ENCODE assay signal across 8 cellular contexts in genomic region chr4:3480528-3481112, GRCh38. TPM values are rescaled to one million over a fixed set of nuclear protein-coding genes. Genes with fewer than 3 reads are reported as not detected.
DNase-seq lines count a peak whose midpoint lies in the region; ATAC-seq, FAIRE-seq and TF ChIP-seq lines count a peak whose summit lies in the region.

No MANE protein-coding gene starts in this region.

- H3K9me3 ChIP-seq in HEK293 (ENCODE audit: control insufficient read depth, insufficient read depth, low read depth, low read length) (no peaks in the 10 kb centered on the region), HepG2 (ENCODE audit: low read length) (no peaks in the 10 kb centered on the region)

- H3K27ac ChIP-seq in HEK293 (ENCODE audit: extremely low read depth, low read depth, low read length) (no peak overlapping the region), HepG2 (ENCODE audit: extremely low read length, insufficient read depth, low read length) (no peak overlapping the region)

- peaks cover 26 to 85% of the 10 kb centered on the region in 2 experiments for H3K27me3 ChIP-seq in HepG2 (ENCODE audit: control insufficient read depth in 1 of 2, insufficient read depth in 2 of 2, low read length in 2 of 2)

- no peak for TF ChIP-seq EP300 in HepG2 (IDR thresholded peaks at IDR 0.05; ENCODE audit: low read depth in 2 of 2, low read length in 2 of 2)
- TF ChIP-seq EP300 in HepG2 (CRISPR knock-in tag; IDR thresholded peaks at IDR 0.05; ENCODE audit: borderline replicate concordance), result no peak

- WGBS in HepG2 (ENCODE audit: low lambda C conversion rate), result 3% methylated on average over 12 of the region's 17 CpGs

- H3K4me1 Mint-ChIP-seq in activated CD4-positive, alpha-beta T cell treated with anti-CD3 and anti-CD28 coated beads, Interleukin-2, amount 10 ng/mL, durations not matched to agents 7 days and 5 days, result no peaks in the 10 kb centered on the region

- FAIRE-seq in HepG2 (lab: Jason Lieb, UNC), result peak; percentile 67

- H3K9me3 Mint-ChIP-seq in activated CD4-positive, alpha-beta T cell treated with anti-CD3 and anti-CD28 coated beads, Interleukin-2, amount 10 ng/mL, durations not matched to agents 7 days and 5 days, result no peaks in the 10 kb centered on the region

- TF ChIP-seq POLR2A in HepG2 (IDR thresholded peaks at IDR 0.05; ENCODE audit: insufficient read depth in 1 of 2, low read depth in 2 of 2, low read length in 2 of 2), result no peak

- H4K20me1 ChIP-seq in HepG2 (ENCODE audit: insufficient read depth, low read length), result no peaks in the 10 kb centered on the region

- no peaks in the 10 kb centered on the region for H3K79me2 ChIP-seq in HepG2 (ENCODE audit: insufficient read depth, low read length)

- DNase-seq in DMS114 treated with DMSO at 0.1 percent for 48 hours (lab: John Stamatoyannopoulos, UW; ENCODE audit: unreplicated experiment), result peak; percentile 52
- peak; percentile 41 for DNase-seq in NCI-H2227 treated with DMSO at 0.1 percent for 48 hours (lab: John Stamatoyannopoulos, UW)
- DNase-seq in activated CD4-positive, alpha-beta T cell treated with anti-CD3 and anti-CD28 coated beads, Interleukin-2, amount 10 ng/mL, durations not matched to agents 7 days and 5 days, result peak; percentile 75
- peak; percentile 42 for DNase-seq in dedifferentiated amniotic fluid mesenchymal stem cell (ENCODE audit: extremely low spot score)
- DNase-seq in HepG2 (ENCODE audit: low spot score), result peak; percentile 66
- DNase-seq in stimulated activated CD4-positive, alpha-beta T cell treated with anti-CD3 and anti-CD28 coated beads, TNF-alpha, amount 100 ng/mL, for 24 hours (ENCODE audit: low read depth in 3 of 3), result peak; percentile 54 to 76 (median 60)

- POLR2A ChIA-PET in HEK293 (lab: Yijun Ruan, JAX), result no interaction called here
- POLR2A ChIA-PET in activated CD4-positive, alpha-beta T cell treated with anti-CD3 and anti-CD28 coated beads, Interleukin-2, amount 10 ng/mL, durations not matched to agents 7 days and 5 days (lab: Charles Lee), result no interaction called here
- POLR2A ChIA-PET in HepG2 (lab: Yijun Ruan, JAX), result interaction anchor here (0.7 to 1.5 kb wide), 2 partner anchors 18 to 28 kb away, joined by 3 to 4 read pairs; no protein-coding TSS in a partner anchor

- peak overlapping the region; percentile 25 for H3K27ac Mint-ChIP-seq in activated CD4-positive, alpha-beta T cell treated with anti-CD3 and anti-CD28 coated beads, Interleukin-2, amount 10 ng/mL, durations not matched to agents 7 days and 5 days

- H2AFZ ChIP-seq in HepG2 (ENCODE audit: low read length), result no peak overlapping the region

- no peak overlapping the region for H3K4me3 ChIP-seq in HEK293 (ENCODE audit: low read depth, low read length)
- H3K4me3 ChIP-seq in HepG2 (replicated peaks in 1 of 3; ENCODE audit: insufficient read depth in 1 of 3, low read depth in 2 of 3, low read length in 3 of 3), result no peak overlapping the region

- H3K9ac ChIP-seq in HepG2 (ENCODE audit: insufficient read depth, low read depth, low read length), result no peak overlapping the region

- H3K27me3 Mint-ChIP-seq in activated CD4-positive, alpha-beta T cell treated with anti-CD3 and anti-CD28 coated beads, Interleukin-2, amount 10 ng/mL, durations not matched to agents 7 days and 5 days, result peaks cover 12% of the 10 kb centered on the region

- no TSS peak for BruUV-seq in HepG2 (replicated peaks; lab: Mats Ljungman, UMichigan)

- TF ChIP-seq RAD21 in HepG2 (CRISPR knock-in tag; IDR thresholded peaks at IDR 0.05), result peak; percentile 74

- CTCF ChIA-PET in HEK293 (lab: Yijun Ruan, JAX), result interaction anchor here (0.5 to 2.5 kb wide), 27 partner anchors 9 to 461 kb away, joined by 3 to 16 read pairs (median 4); partner anchors contain the start of gene HGFAC
- CTCF ChIA-PET in activated CD4-positive, alpha-beta T cell treated with anti-CD3 and anti-CD28 coated beads, Interleukin-2, amount 10 ng/mL, durations not matched to agents 7 days and 5 days (lab: Charles Lee), result interaction anchor here (0.7 to 2.0 kb wide), 13 partner anchors 8 to 373 kb away, joined by 3 to 10 read pairs (median 4); no protein-coding TSS in a partner anchor
- CTCF ChIA-PET in HepG2 (lab: Yijun Ruan, JAX; ENCODE audit: low intra/inter-chr PET ratio, low total read pairs), result interaction anchor here (1.0 to 1.3 kb wide), 3 partner anchors 28 to 287 kb away, joined by 3 read pairs; no protein-coding TSS in a partner anchor

- H3K4me3 Mint-ChIP-seq in activated CD4-positive, alpha-beta T cell treated with anti-CD3 and anti-CD28 coated beads, Interleukin-2, amount 10 ng/mL, durations not matched to agents 7 days and 5 days, result no peak overlapping the region

- ATAC-seq in HepG2 (peak; percentile 83), GM21717 (IDR thresholded peaks at IDR 0.05; ENCODE audit: unreplicated experiment) (no peak)

- in situ Hi-C loops in HepG2 (cut with HindIII; ENCODE audit: extremely low pct_ligation_motif_present, low pct_unique_long_range_greater_than_20kb), result no loop called here

- peak overlapping the region; percentile 23; the same call in 1 of the 2 replicates for H3K4me2 ChIP-seq in HepG2 (ENCODE audit: low read depth, low read length)

- no peaks in the 10 kb centered on the region for H3K36me3 Mint-ChIP-seq in activated CD4-positive, alpha-beta T cell treated with anti-CD3 and anti-CD28 coated beads, Interleukin-2, amount 10 ng/mL, durations not matched to agents 7 days and 5 days (ENCODE audit: low read depth)

- TF ChIP-seq CTCF in HEK293 (tag by site-specific recombination; IDR thresholded peaks at IDR 0.05) (peak; percentile 85), HepG2 (CRISPR knock-in tag; IDR thresholded peaks at IDR 0.05) (peak; percentile 95)

- no peaks in the 10 kb centered on the region; the same call in 1 of the 2 replicates for H3K4me1 ChIP-seq in HEK293 (ENCODE audit: control insufficient read depth, insufficient read depth, low read length)
- peaks cover 28% of the 10 kb centered on the region for H3K4me1 ChIP-seq in HepG2 (ENCODE audit: insufficient read depth, low read length)

- intact Hi-C loops in HepG2 (cut with micrococcal nuclease; ENCODE audit: unreplicated experiment), result no loop called here

- no peaks in the 10 kb centered on the region for H3K36me3 ChIP-seq in HEK293 (ENCODE audit: control insufficient read depth in 2 of 2, insufficient read depth in 1 of 2, low read length in 2 of 2)
- no peaks in the 10 kb centered on the region for H3K36me3 ChIP-seq in HepG2 (replicated peaks in 1 of 2; ENCODE audit: control insufficient read depth in 1 of 2, insufficient read depth in 2 of 2, low read length in 2 of 2)

RNA-seq across cellular contexts. Expression of gene DOK7, which starts 17.5 kb away (rescaled TPM):
- not detected for total RNA-seq in activated CD4-positive, alpha-beta T cell treated with anti-CD3 and anti-CD28 coated beads, Interleukin-2, amount 10 ng/mL, durations not matched to agents 7 days and 5 days
- 0.07 TPM in 1 of 2 replicates, not detected in the other for total RNA-seq in HepG2 (2016; rRNA removed; fragmentation: Illumina TruSeq; extraction: Trizol)
- total RNA-seq in HepG2 (2016; cell fraction: cytosol; rRNA removed; fragmentation: Illumina TruSeq; extraction: Trizol; ENCODE audit: low read depth), result not detected in 2 replicates
- total RNA-seq in HepG2 (2016; cell fraction: insoluble cytoplasmic fraction; rRNA removed; fragmentation: Illumina TruSeq; extraction: Trizol), result 0.04 TPM in 1 of 2 replicates, not detected in the other
- total RNA-seq in HepG2 (2016; cell fraction: membrane; rRNA removed; fragmentation: Illumina TruSeq; extraction: Trizol), result 0.06 TPM in 1 of 2 replicates, not detected in the other
- total RNA-seq in HepG2 (2016; cell fraction: nucleus; rRNA removed; fragmentation: Illumina TruSeq; extraction: Trizol), result not detected in 2 replicates
- 0.03 and 0.05 TPM in 2 replicates for polyA plus RNA-seq in HepG2 (2011; rRNA removed)
- polyA plus RNA-seq in HepG2 (2011; cell fraction: cytosol; rRNA removed), result 0.05 and 0.08 TPM in 2 replicates
- polyA plus RNA-seq in HepG2 (2011; cell fraction: nucleus; rRNA removed), result 0.26 and 0.32 TPM in 2 replicates
- polyA plus RNA-seq in HepG2 (2012), result not detected in 2 replicates
- not detected in 2 replicates for polyA plus RNA-seq in HepG2 (2016; cell fraction: cytosol; fragmentation: Illumina TruSeq; extraction: Trizol; ENCODE audit: low read depth)
- 0.19 TPM in 1 of 2 replicates, not detected in the other for polyA plus RNA-seq in HepG2 (2016; cell fraction: insoluble cytoplasmic fraction; fragmentation: Illumina TruSeq; extraction: Trizol; ENCODE audit: low read depth)
- not detected in 2 replicates for polyA plus RNA-seq in HepG2 (2016; cell fraction: membrane; fragmentation: Illumina TruSeq; extraction: Trizol; ENCODE audit: low read depth)
- not detected in 2 replicates for polyA plus RNA-seq in HepG2 (2016; cell fraction: nucleus; fragmentation: Illumina TruSeq; extraction: Trizol; ENCODE audit: insufficient read depth, low read depth)
- polyA minus RNA-seq in HepG2 (2011; rRNA and poly(A)+ RNA removed; ENCODE audit: low replicate concordance), result 0.38 TPM in 1 of 2 replicates, not detected in the other
- not detected in 2 replicates for polyA minus RNA-seq in HepG2 (2011; cell fraction: cytosol; rRNA and poly(A)+ RNA removed)
- polyA minus RNA-seq in HepG2 (2011; cell fraction: nucleus; rRNA and poly(A)+ RNA removed), result not detected in 2 replicates

RNA-seq across cellular contexts. Expression of gene HGFAC, which starts 38.9 kb away (rescaled TPM):
- total RNA-seq in activated CD4-positive, alpha-beta T cell treated with anti-CD3 and anti-CD28 coated beads, Interleukin-2, amount 10 ng/mL, durations not matched to agents 7 days and 5 days, result under 1 TPM in 1 of 2 experiments, not detected in 1; 0.10 TPM
- total RNA-seq in HepG2 (2016; rRNA removed; fragmentation: Illumina TruSeq; extraction: Trizol), result 0.98 and 8.5 TPM in 2 replicates
- total RNA-seq in HepG2 (2016; cell fraction: cytosol; rRNA removed; fragmentation: Illumina TruSeq; extraction: Trizol; ENCODE audit: low read depth), result 1.8 and 1.9 TPM in 2 replicates
- 1.2 and 9.0 TPM in 2 replicates for total RNA-seq in HepG2 (2016; cell fraction: insoluble cytoplasmic fraction; rRNA removed; fragmentation: Illumina TruSeq; extraction: Trizol)
- 1.4 and 1.8 TPM in 2 replicates for total RNA-seq in HepG2 (2016; cell fraction: membrane; rRNA removed; fragmentation: Illumina TruSeq; extraction: Trizol)
- 14.0 and 15.7 TPM in 2 replicates for total RNA-seq in HepG2 (2016; cell fraction: nucleus; rRNA removed; fragmentation: Illumina TruSeq; extraction: Trizol)
- polyA plus RNA-seq in HepG2 (2011; rRNA removed), result 63.6 and 107 TPM in 2 replicates
- polyA plus RNA-seq in HepG2 (2011; cell fraction: cytosol; rRNA removed), result 8.9 and 16.3 TPM in 2 replicates
- polyA plus RNA-seq in HepG2 (2011; cell fraction: nucleus; rRNA removed), result 1,761 and 2,041 TPM in 2 replicates
- 31.4 and 46.5 TPM in 2 replicates for polyA plus RNA-seq in HepG2 (2012)
- polyA plus RNA-seq in HepG2 (2016; cell fraction: cytosol; fragmentation: Illumina TruSeq; extraction: Trizol; ENCODE audit: low read depth), result 1.9 and 2.1 TPM in 2 replicates
- 1.9 and 2.5 TPM in 2 replicates for polyA plus RNA-seq in HepG2 (2016; cell fraction: insoluble cytoplasmic fraction; fragmentation: Illumina TruSeq; extraction: Trizol; ENCODE audit: low read depth)
- polyA plus RNA-seq in HepG2 (2016; cell fraction: membrane; fragmentation: Illumina TruSeq; extraction: Trizol; ENCODE audit: low read depth), result 1.6 and 2.1 TPM in 2 replicates
- polyA plus RNA-seq in HepG2 (2016; cell fraction: nucleus; fragmentation: Illumina TruSeq; extraction: Trizol; ENCODE audit: insufficient read depth, low read depth), result 65.6 and 66.9 TPM in 2 replicates
- polyA minus RNA-seq in HepG2 (2011; rRNA and poly(A)+ RNA removed; ENCODE audit: low replicate concordance), result 15.4 TPM in 1 of 2 replicates, not detected in the other
- 5.8 and 5.9 TPM in 2 replicates for polyA minus RNA-seq in HepG2 (2011; cell fraction: cytosol; rRNA and poly(A)+ RNA removed)
- polyA minus RNA-seq in HepG2 (2011; cell fraction: nucleus; rRNA and poly(A)+ RNA removed), result 43.4 and 57.3 TPM in 2 replicates

RNA-seq across cellular contexts. Expression of gene LRPAP1, which starts 51.6 kb away (rescaled TPM):
- total RNA-seq in activated CD4-positive, alpha-beta T cell treated with anti-CD3 and anti-CD28 coated beads, Interleukin-2, amount 10 ng/mL, durations not matched to agents 7 days and 5 days, result 10 to 100 TPM; 69.0 to 69.1 TPM
- 81.5 and 191 TPM in 2 replicates for total RNA-seq in HepG2 (2016; rRNA removed; fragmentation: Illumina TruSeq; extraction: Trizol)
- 13.6 and 13.8 TPM in 2 replicates for total RNA-seq in HepG2 (2016; cell fraction: cytosol; rRNA removed; fragmentation: Illumina TruSeq; extraction: Trizol; ENCODE audit: low read depth)
- total RNA-seq in HepG2 (2016; cell fraction: insoluble cytoplasmic fraction; rRNA removed; fragmentation: Illumina TruSeq; extraction: Trizol), result 74.4 and 198 TPM in 2 replicates
- total RNA-seq in HepG2 (2016; cell fraction: membrane; rRNA removed; fragmentation: Illumina TruSeq; extraction: Trizol), result 21.2 and 25.2 TPM in 2 replicates
- total RNA-seq in HepG2 (2016; cell fraction: nucleus; rRNA removed; fragmentation: Illumina TruSeq; extraction: Trizol), result 143 and 170 TPM in 2 replicates
- polyA plus RNA-seq in HepG2 (2011; rRNA removed), result 153 and 176 TPM in 2 replicates
- polyA plus RNA-seq in HepG2 (2011; cell fraction: cytosol; rRNA removed), result 149 and 180 TPM in 2 replicates
- polyA plus RNA-seq in HepG2 (2011; cell fraction: nucleus; rRNA removed), result 95.3 and 103 TPM in 2 replicates
- polyA plus RNA-seq in HepG2 (2012), result 118 TPM in 2 replicates
- 23.9 and 25.8 TPM in 2 replicates for polyA plus RNA-seq in HepG2 (2016; cell fraction: cytosol; fragmentation: Illumina TruSeq; extraction: Trizol; ENCODE audit: low read depth)
- 64.4 and 77.4 TPM in 2 replicates for polyA plus RNA-seq in HepG2 (2016; cell fraction: insoluble cytoplasmic fraction; fragmentation: Illumina TruSeq; extraction: Trizol; ENCODE audit: low read depth)
- polyA plus RNA-seq in HepG2 (2016; cell fraction: membrane; fragmentation: Illumina TruSeq; extraction: Trizol; ENCODE audit: low read depth), result 25.2 and 31.6 TPM in 2 replicates
- polyA plus RNA-seq in HepG2 (2016; cell fraction: nucleus; fragmentation: Illumina TruSeq; extraction: Trizol; ENCODE audit: insufficient read depth, low read depth), result 270 and 284 TPM in 2 replicates
- 32.2 and 52.3 TPM in 2 replicates for polyA minus RNA-seq in HepG2 (2011; rRNA and poly(A)+ RNA removed; ENCODE audit: low replicate concordance)
- polyA minus RNA-seq in HepG2 (2011; cell fraction: cytosol; rRNA and poly(A)+ RNA removed), result 53.1 and 54.6 TPM in 2 replicates
- 24.3 and 25.0 TPM in 2 replicates for polyA minus RNA-seq in HepG2 (2011; cell fraction: nucleus; rRNA and poly(A)+ RNA removed)
